In genomic region chr14:105215602-105216001, GRCh38 we compare ENCODE assay signal across 25 cellular contexts. TPM values are rescaled to one million over a fixed set of nuclear protein-coding genes. Genes with fewer than 3 reads are reported as not detected.
DNase-seq lines count a peak whose midpoint lies in the region; FAIRE-seq and TF ChIP-seq lines count a peak whose summit lies in the region.
"Had no signal": no experiment of that assay in that cellular context is flagged by ENCODE, and none has a peak within 500 bp of the region (broad histone marks: within the 10 kb centered on the region; RNA-seq: fewer than 3 reads in every experiment).

No MANE protein-coding gene starts in this region.

- no peak overlapping the region for H3K4me3 ChIP-seq in H1 (ENCODE audit: extremely low read depth in 1 of 4, insufficient read depth in 2 of 4, low read depth in 3 of 4, low read length in 4 of 4)
- peak overlapping the region; percentile 41 for H3K4me3 ChIP-seq in trophoblast cell (ENCODE audit: low read depth, low read length)
- H3K4me3 ChIP-seq: GM23338 had no signal

- H3K9ac ChIP-seq in H1 (replicated peaks in 1 of 4; ENCODE audit: extremely low read depth in 1 of 4, low read depth in 3 of 4, low read length in 3 of 4) (no peak overlapping the region), trophoblast cell (ENCODE audit: low read length) (no peak overlapping the region)
- H3K9ac ChIP-seq: SK-N-SH had no signal

- FAIRE-seq in GM12891 (lab: Jason Lieb, UNC) (peak; percentile 91), H1 (lab: Jason Lieb, UNC) (no peak)

- no peak overlapping the region for H4K12ac ChIP-seq in trophoblast cell (ENCODE audit: low read depth, low read length)

- no peak overlapping the region for H2BK15ac ChIP-seq in H1 (ENCODE audit: low read length)

- H4K8ac ChIP-seq in H1 (ENCODE audit: extremely low read depth, insufficient read depth, low read length), result no peak overlapping the region
- H4K8ac ChIP-seq in trophoblast cell (ENCODE audit: low read depth, low read length), result no peak overlapping the region

- peaks cover 58% of the 10 kb centered on the region for H3K36me3 Mint-ChIP-seq in activated T-cell treated with anti-CD3 and anti-CD28 coated beads, Interleukin-2, amount 50 U/mL, for 24 hours (ENCODE audit: low read depth)

- H3K27ac Mint-ChIP-seq in activated T-cell treated with anti-CD3 and anti-CD28 coated beads, Interleukin-2, amount 50 U/mL, for 24 hours, result no peak overlapping the region
- H3K27ac Mint-ChIP-seq: GM23338 had no signal

- peak overlapping the region; percentile 2; the same call in 1 of the 2 replicates for H2BK12ac ChIP-seq in H1 (ENCODE audit: low read depth, low read length)
- H2BK12ac ChIP-seq in trophoblast cell (ENCODE audit: low read length), result no peak overlapping the region

- TF ChIP-seq EP300 in H1 (IDR thresholded peaks at IDR 0.05; ENCODE audit: borderline replicate concordance in 1 of 2, low read depth in 2 of 2, low read length in 2 of 2), result no peak

- H3K4me3 Mint-ChIP-seq in activated T-cell treated with anti-CD3 and anti-CD28 coated beads, Interleukin-2, amount 50 U/mL, for 24 hours, result no peak overlapping the region
- H3K4me3 Mint-ChIP-seq: CD14-positive monocyte, GM23338 had no signal

- no peaks in the 10 kb centered on the region; a peak in 1 of 7 replicates for H3K27me3 ChIP-seq in H1 (replicated peaks in 1 of 4; ENCODE audit: control insufficient read depth in 3 of 4, extremely low read depth in 1 of 4, insufficient read depth in 3 of 4, low read length in 3 of 4)
- H3K27me3 ChIP-seq in trophoblast cell (ENCODE audit: insufficient read depth, low read length), result no peaks in the 10 kb centered on the region

- peaks cover 3% of the 10 kb centered on the region; the same call in 1 of the 2 replicates for H3K23me2 ChIP-seq in H1 (ENCODE audit: low read depth, low read length)

- H3K27ac ChIP-seq in H1 (ENCODE audit: low read depth, low read length) (no peak overlapping the region), trophoblast cell (ENCODE audit: low read depth, low read length) (no peak overlapping the region)
- H3K27ac ChIP-seq: HL-60 had no signal

- H3K9me3 ChIP-seq in H1 (ENCODE audit: insufficient read depth in 2 of 2, low read depth in 1 of 2, low read length in 1 of 2), result no peaks in the 10 kb centered on the region
- H3K9me3 ChIP-seq in trophoblast cell (ENCODE audit: insufficient read depth, low read depth, low read length), result peaks cover 10% of the 10 kb centered on the region
- H3K9me3 ChIP-seq: SK-N-SH had no signal

- H2BK120ac ChIP-seq in H1 (replicated peaks; ENCODE audit: low read depth, low read length) (no peak overlapping the region), trophoblast cell (ENCODE audit: insufficient read depth, low read length, poor library complexity) (no peak overlapping the region)

- H3K79me1 ChIP-seq in H1 (ENCODE audit: low read depth, low read length) (peaks cover 4% of the 10 kb centered on the region; the same call in 1 of the 2 replicates), trophoblast cell (ENCODE audit: low read length) (no peaks in the 10 kb centered on the region)

- TF ChIP-seq RAD21 in H1 (IDR thresholded peaks at IDR 0.05 in 1 of 2, conservative IDR thresholded peaks at IDR 0.05 in 1 of 2; ENCODE audit: low read depth in 2 of 2, low read length in 2 of 2), result no peak

- no peak for DNase-seq in GM12891 (ENCODE audit: insufficient read length, low spot score)
- DNase-seq in HEK293T (ENCODE audit: extremely low spot score), result no peak
- no peak for DNase-seq in H1 (ENCODE audit: low read depth in 1 of 2, low spot score in 2 of 2)
- no peak for DNase-seq in trophoblast cell
- no peak for DNase-seq in GDM1 (lab: John Stamatoyannopoulos, UW)
- DNase-seq in activated T-cell treated with anti-CD3 and anti-CD28 coated beads, Interleukin-2, amount 50 U/mL, for 24 hours, result no peak
- no peak for DNase-seq in HT-29 (ENCODE audit: low spot score)
- DNase-seq: CD8-positive, alpha-beta memory T cell; DMS 273 treated with DMSO at 0.1 percent for 48 hours; DMS79; HCEC 1CT; KBM-7; MV-4-11; NCI-H1105; NCI-H1436 treated with DMSO at 0.1 percent for 48 hours; NCI-H187 treated with DMSO at 0.1 percent for 48 hours; NCI-H2171 treated with DMSO at 0.1 percent for 48 hours; NCI-H526; NCI-H82; NK-92 treated with Interleukin-12 subunit alpha and Interleukin-12 subunit beta, amount 100 ng/mL, for 24 hours; PC-3; SK-N-SH had no signal

- 51% methylated on average over 3 of the region's 3 CpGs; no CpG with 5 or more reads in 1 of the 2 experiments for WGBS in H1 (ENCODE audit: extremely low coverage in 1 of 2, insufficient coverage in 1 of 2, insufficient read length in 1 of 2, insufficient replicate concordance in 2 of 2, low coverage in 1 of 2, low lambda C conversion rate in 2 of 2, missing lambda C conversion rate in 1 of 2), 2 experiments
- WGBS in trophoblast cell (ENCODE audit: extremely low coverage, insufficient coverage, insufficient read length), result no CpG with 5 or more reads among the region's 3 CpGs

- H3K23ac ChIP-seq in H1 (ENCODE audit: insufficient read length) (no peak overlapping the region), trophoblast cell (ENCODE audit: low read length) (no peak overlapping the region)

- no peaks in the 10 kb centered on the region; a peak in 1 of 8 replicates for H3K36me3 ChIP-seq in H1 (ENCODE audit: control insufficient read depth in 2 of 4, insufficient read depth in 4 of 4, low read length in 3 of 4)
- peaks cover 35 to 39% of the 10 kb centered on the region in 2 experiments for H3K36me3 ChIP-seq in trophoblast cell (ENCODE audit: control insufficient read depth in 1 of 2, insufficient read depth in 2 of 2, low read length in 2 of 2)

- peaks cover 0 to 17% of the 10 kb centered on the region in 2 experiments for H4K20me1 ChIP-seq in H1 (replicated peaks in 1 of 2; ENCODE audit: control insufficient read depth in 1 of 2, insufficient read depth in 2 of 2, low read length in 2 of 2)

- H3K79me2 ChIP-seq in H1 (ENCODE audit: control insufficient read depth in 1 of 2, insufficient read depth in 2 of 2, low read length in 2 of 2) (no peaks in the 10 kb centered on the region), trophoblast cell (ENCODE audit: control insufficient read depth, insufficient read depth, low read length, poor library complexity) (no peaks in the 10 kb centered on the region)

- CTCF ChIA-PET in HEK293T (lab: Yijun Ruan, JAX) (no interaction called here), H1 (lab: Charles Lee; ENCODE audit: partially characterized antibody) (no interaction called here)

- H2BK20ac ChIP-seq in H1 (ENCODE audit: low read length), result no peak overlapping the region

- H3K18ac ChIP-seq in H1 (ENCODE audit: extremely low read depth, low read length), result no peak overlapping the region
- H3K18ac ChIP-seq in trophoblast cell (ENCODE audit: low read length), result no peak overlapping the region

- TF ChIP-seq CTCF in H1 (IDR thresholded peaks at IDR 0.05; ENCODE audit: control extremely low read depth in 1 of 3, insufficient read depth in 1 of 3, low read depth in 1 of 3, low read length in 3 of 3), result no peak

- no peak overlapping the region for H4K91ac ChIP-seq in H1 (replicated peaks; ENCODE audit: insufficient read length, low read length)
- H4K91ac ChIP-seq in trophoblast cell (ENCODE audit: low read depth, low read length), result no peak overlapping the region

- H3K4ac ChIP-seq in H1 (replicated peaks; ENCODE audit: insufficient read length, low read depth, low read length) (peak overlapping the region; percentile 85), trophoblast cell (ENCODE audit: low read depth, low read length) (no peak overlapping the region)

- no peak overlapping the region for H3K56ac ChIP-seq in H1 (replicated peaks; ENCODE audit: insufficient read length, low read depth, low read length)

- H3K4me2 ChIP-seq in H1 (ENCODE audit: insufficient read depth in 1 of 2, low read depth in 2 of 2, low read length in 2 of 2) (no peak overlapping the region), trophoblast cell (ENCODE audit: low read length) (no peak overlapping the region)
- H3K4me2 ChIP-seq: GM23338, SK-N-SH had no signal

- no peak overlapping the region for H4K5ac ChIP-seq in H1 (ENCODE audit: insufficient read length, low read depth, low read length)

- H2AFZ ChIP-seq in H1 (ENCODE audit: low read length) (no peak overlapping the region), trophoblast cell (ENCODE audit: insufficient read depth, low read length, poor library complexity) (no peak overlapping the region)
- H2AFZ ChIP-seq: GM23338 had no signal

- H3K4me1 ChIP-seq in H1 (replicated peaks in 1 of 4; ENCODE audit: control insufficient read depth in 3 of 4, insufficient read depth in 4 of 4, low read length in 3 of 4), result no peaks in the 10 kb centered on the region
- H3K4me1 ChIP-seq in trophoblast cell (ENCODE audit: control insufficient read depth in 1 of 2, insufficient read depth in 2 of 2, low read length in 2 of 2), result no peaks in the 10 kb centered on the region

- TF ChIP-seq POLR2A in GM12891 (IDR thresholded peaks at IDR 0.05; ENCODE audit: low read depth, low read length), result no peak
- no peak for TF ChIP-seq POLR2A in H1 (IDR thresholded peaks at IDR 0.05; ENCODE audit: control extremely low read depth in 1 of 2, low read depth in 2 of 2, low read length in 2 of 2)

- H3K14ac ChIP-seq in H1 (ENCODE audit: insufficient read length) (peak overlapping the region; percentile 88), trophoblast cell (ENCODE audit: low read length) (no peak overlapping the region)

- H3K27me3 Mint-ChIP-seq in activated T-cell treated with anti-CD3 and anti-CD28 coated beads, Interleukin-2, amount 50 U/mL, for 24 hours, result no peaks in the 10 kb centered on the region
- H3K27me3 Mint-ChIP-seq: CD8-positive, alpha-beta memory T cell had no signal

- H3K9me3 Mint-ChIP-seq in activated T-cell treated with anti-CD3 and anti-CD28 coated beads, Interleukin-2, amount 50 U/mL, for 24 hours, result no peaks in the 10 kb centered on the region
- H3K9me3 Mint-ChIP-seq: CD8-positive, alpha-beta memory T cell; GM23338 had no signal

- H2BK5ac ChIP-seq in H1 (ENCODE audit: low read depth, low read length) (peak overlapping the region; percentile 14), trophoblast cell (ENCODE audit: low read depth, low read length, poor library complexity) (no peak overlapping the region)

- no peak overlapping the region for H2AK5ac ChIP-seq in H1 (ENCODE audit: low read depth, low read length)
- H2AK5ac ChIP-seq in trophoblast cell (ENCODE audit: low read length), result no peak overlapping the region

- H3K4me1 Mint-ChIP-seq in activated T-cell treated with anti-CD3 and anti-CD28 coated beads, Interleukin-2, amount 50 U/mL, for 24 hours (ENCODE audit: low read depth), result no peaks in the 10 kb centered on the region
- H3K4me1 Mint-ChIP-seq: CD14-positive monocyte, GM23338 had no signal

- POLR2A ChIA-PET in HEK293T (lab: Yijun Ruan, JAX), result no interaction called here
- POLR2A ChIA-PET in H1 (lab: Charles Lee; ENCODE audit: partially characterized antibody), result no interaction called here

RNA-seq across cellular contexts. Expression of gene BTBD6, which starts 32.7 kb away (rescaled TPM):
- polyA plus RNA-seq in GM12891 (2012; ENCODE audit: low read depth, missing spikeins), result 15.6 TPM
- 10.2 and 11.6 TPM in 2 replicates for total RNA-seq in H1 (2021; fragmentation: NEBNext Ultra II Directional; extraction: Animal tissue kit (Norgen Biotek cat#: 25700))
- 9.8 and 10.1 TPM in 2 replicates for polyA plus RNA-seq in H1 (2011; rRNA removed)
- polyA plus RNA-seq in H1 (2011; cell fraction: cytosol; rRNA removed), result 9.4 TPM
- 16.1 TPM for polyA plus RNA-seq in H1 (2011; cell fraction: nucleus; rRNA removed)
- polyA plus RNA-seq in H1 (2012, experiment 1 of 2), result 7.2 to 14.6 TPM (median 12.4 TPM) in 4 replicates
- polyA plus RNA-seq in H1 (2012, experiment 2 of 2), result 13.7 TPM
- 8.8 TPM for polyA plus RNA-seq in H1 (2013, experiment 1 of 2)
- 8.2 TPM for polyA plus RNA-seq in H1 (2013, experiment 2 of 2)
- polyA minus RNA-seq in H1 (2011; rRNA and poly(A)+ RNA removed), result 5.8 and 7.9 TPM in 2 replicates
- 5.8 TPM for polyA minus RNA-seq in H1 (2011; cell fraction: cytosol; rRNA and poly(A)+ RNA removed)
- 4.4 TPM for polyA minus RNA-seq in H1 (2011; cell fraction: nucleus; rRNA and poly(A)+ RNA removed)
- polyA plus RNA-seq in trophoblast cell (2013), result 18.3 and 18.8 TPM in 2 replicates
- total RNA-seq in HT-29 (2014; rRNA removed; shearing (Covaris generic)), result 65.8 and 72.3 TPM in 2 replicates

RNA-seq across cellular contexts. Expression of gene NUDT14, which starts 34.5 kb away (rescaled TPM):
- 3.7 TPM for polyA plus RNA-seq in GM12891 (2012; ENCODE audit: low read depth, missing spikeins)
- 33.3 and 33.6 TPM in 2 replicates for total RNA-seq in H1 (2021; fragmentation: NEBNext Ultra II Directional; extraction: Animal tissue kit (Norgen Biotek cat#: 25700))
- polyA plus RNA-seq in H1 (2011; rRNA removed), result 25.5 and 40.3 TPM in 2 replicates
- 35.2 TPM for polyA plus RNA-seq in H1 (2011; cell fraction: cytosol; rRNA removed)
- 49.1 TPM for polyA plus RNA-seq in H1 (2011; cell fraction: nucleus; rRNA removed)
- 28.3 to 44.3 TPM (median 38.0 TPM) in 4 replicates for polyA plus RNA-seq in H1 (2012, experiment 1 of 2)
- polyA plus RNA-seq in H1 (2012, experiment 2 of 2), result 26.9 TPM
- polyA plus RNA-seq in H1 (2013, experiment 1 of 2), result 21.1 TPM
- 19.1 TPM for polyA plus RNA-seq in H1 (2013, experiment 2 of 2)
- 3.2 and 4.2 TPM in 2 replicates for polyA minus RNA-seq in H1 (2011; rRNA and poly(A)+ RNA removed)
- polyA minus RNA-seq in H1 (2011; cell fraction: cytosol; rRNA and poly(A)+ RNA removed), result 13.7 TPM
- polyA minus RNA-seq in H1 (2011; cell fraction: nucleus; rRNA and poly(A)+ RNA removed), result 12.6 TPM
- polyA plus RNA-seq in trophoblast cell (2013), result 8.6 and 9.6 TPM in 2 replicates
- total RNA-seq in HT-29 (2014; rRNA removed; shearing (Covaris generic)), result 63.2 and 74.9 TPM in 2 replicates

RNA-seq across cellular contexts. Expression of gene JAG2, which starts 47.0 kb away (rescaled TPM):
- 0.08 TPM for polyA plus RNA-seq in GM12891 (2012; ENCODE audit: low read depth, missing spikeins)
- 6.2 and 8.9 TPM in 2 replicates for total RNA-seq in H1 (2021; fragmentation: NEBNext Ultra II Directional; extraction: Animal tissue kit (Norgen Biotek cat#: 25700))
- polyA plus RNA-seq in H1 (2011; rRNA removed), result 2.8 and 4.8 TPM in 2 replicates
- 6.5 TPM for polyA plus RNA-seq in H1 (2011; cell fraction: cytosol; rRNA removed)
- polyA plus RNA-seq in H1 (2011; cell fraction: nucleus; rRNA removed), result 27.2 TPM
- 5.4 to 9.8 TPM (median 7.3 TPM) in 4 replicates for polyA plus RNA-seq in H1 (2012, experiment 1 of 2)
- polyA plus RNA-seq in H1 (2012, experiment 2 of 2), result 4.8 TPM
- 4.2 TPM for polyA plus RNA-seq in H1 (2013, experiment 1 of 2)
- 4.1 TPM for polyA plus RNA-seq in H1 (2013, experiment 2 of 2)
- 3.4 and 4.7 TPM in 2 replicates for polyA minus RNA-seq in H1 (2011; rRNA and poly(A)+ RNA removed)
- 2.9 TPM for polyA minus RNA-seq in H1 (2011; cell fraction: cytosol; rRNA and poly(A)+ RNA removed)
- 5.7 TPM for polyA minus RNA-seq in H1 (2011; cell fraction: nucleus; rRNA and poly(A)+ RNA removed)
- 1.6 and 2.0 TPM in 2 replicates for polyA plus RNA-seq in trophoblast cell (2013)
- total RNA-seq in HT-29 (2014; rRNA removed; shearing (Covaris generic)), result 10.6 and 16.0 TPM in 2 replicates
- polyA plus RNA-seq: CD14-positive monocyte had no signal
